ENCODE assay signal across 8 cellular contexts in the genomic region with DNA sequence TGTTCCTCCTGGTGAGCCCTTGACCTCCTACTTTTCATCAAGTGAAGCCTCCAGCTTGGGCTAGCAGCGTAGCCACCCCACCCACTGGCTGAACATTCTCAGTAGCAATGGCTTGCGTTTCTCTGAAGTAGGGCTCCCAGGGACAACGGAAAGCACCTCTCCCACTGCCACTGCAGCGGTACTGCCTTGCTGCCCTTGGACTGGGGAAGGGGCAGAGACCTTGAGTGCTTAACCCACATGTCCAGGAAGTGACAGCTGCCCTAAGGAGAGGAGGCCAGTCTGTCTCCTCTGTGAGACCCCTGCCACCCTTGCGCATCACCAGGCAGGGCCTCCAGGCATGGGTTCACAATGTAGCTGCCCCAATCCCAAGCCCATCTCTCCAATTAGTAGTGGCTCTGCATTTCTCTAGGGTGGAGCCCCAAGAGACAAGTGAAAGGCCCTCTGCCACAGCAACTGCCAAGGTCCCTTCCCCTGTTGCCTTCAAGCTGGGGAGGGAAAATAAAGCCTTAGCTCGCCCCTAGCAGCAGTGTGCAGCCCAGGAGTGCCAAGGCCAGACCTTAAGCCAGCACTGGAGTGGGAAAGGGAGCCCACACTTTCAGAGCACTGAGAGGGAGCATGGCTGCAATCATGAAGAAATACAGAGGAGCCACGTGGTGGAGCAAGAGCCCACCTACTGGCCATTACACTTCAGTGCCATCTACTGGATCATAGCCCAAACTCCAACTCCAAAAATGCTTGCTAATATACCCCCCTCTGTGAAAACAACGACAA.
A peak's percentile ranks its signal among the peaks of the same experiment; 100 is the strongest.
DNase-seq lines count a peak whose midpoint lies in the region; TF ChIP-seq lines count a peak whose summit lies in the region.

No MANE protein-coding gene starts in this region.

- H3K4me3 ChIP-seq in vagina: no peak overlapping the region

- no peak for TF ChIP-seq POLR2A in vagina (IDR thresholded peaks at IDR 0.05)

- H3K36me3 ChIP-seq in vagina: no peaks in the 10 kb centered on the region

- no peak overlapping the region for H3K27ac ChIP-seq in vagina

- H3K9me3 Mint-ChIP-seq in HFFc6 (no peaks in the 10 kb centered on the region), endothelial cell (ENCODE audit: unreplicated experiment) (no peaks in the 10 kb centered on the region)
- H3K9me3 Mint-ChIP-seq in activated naive CD4-positive, alpha-beta T cell treated with anti-CD3 and anti-CD28 coated beads, Interleukin-2, amount 10 ng/mL, durations not matched to agents 7 days and 5 days: peaks cover 13% of the 10 kb centered on the region

- no peak overlapping the region for H3K27ac Mint-ChIP-seq in HFFc6
- no peak overlapping the region for H3K27ac Mint-ChIP-seq in endothelial cell (ENCODE audit: unreplicated experiment)
- no peak overlapping the region for H3K27ac Mint-ChIP-seq in activated naive CD4-positive, alpha-beta T cell treated with anti-CD3 and anti-CD28 coated beads, Interleukin-2, amount 10 ng/mL, durations not matched to agents 7 days and 5 days

- no peaks in the 10 kb centered on the region for H3K27me3 ChIP-seq in vagina

- H3K9me3 ChIP-seq in vagina: no peaks in the 10 kb centered on the region

- peaks cover 23% of the 10 kb centered on the region for H3K4me1 Mint-ChIP-seq in HFFc6 (ENCODE audit: low read depth)
- peaks cover 3% of the 10 kb centered on the region for H3K4me1 Mint-ChIP-seq in endothelial cell (ENCODE audit: unreplicated experiment)
- H3K4me1 Mint-ChIP-seq in activated naive CD4-positive, alpha-beta T cell treated with anti-CD3 and anti-CD28 coated beads, Interleukin-2, amount 10 ng/mL, durations not matched to agents 7 days and 5 days: no peaks in the 10 kb centered on the region

- TF ChIP-seq CTCF in HFFc6 (IDR thresholded peaks at IDR 0.05) (peak; percentile 82), endothelial cell (IDR thresholded peaks at IDR 0.05; ENCODE audit: unreplicated experiment) (peak; percentile 53), vagina (IDR thresholded peaks at IDR 0.05) (no peak)

- intact Hi-C loops in vagina (cut with DNase I): no loop called here

- H3K36me3 Mint-ChIP-seq in HFFc6 (ENCODE audit: low read depth): no peaks in the 10 kb centered on the region
- peaks cover 7% of the 10 kb centered on the region for H3K36me3 Mint-ChIP-seq in endothelial cell (ENCODE audit: low read depth, unreplicated experiment)
- no peaks in the 10 kb centered on the region for H3K36me3 Mint-ChIP-seq in activated naive CD4-positive, alpha-beta T cell treated with anti-CD3 and anti-CD28 coated beads, Interleukin-2, amount 10 ng/mL, durations not matched to agents 7 days and 5 days

- H3K4me3 Mint-ChIP-seq in HFFc6: peak overlapping the region; percentile 38
- H3K4me3 Mint-ChIP-seq in endothelial cell (ENCODE audit: unreplicated experiment): no peak overlapping the region
- H3K4me3 Mint-ChIP-seq in activated naive CD4-positive, alpha-beta T cell treated with anti-CD3 and anti-CD28 coated beads, Interleukin-2, amount 10 ng/mL, durations not matched to agents 7 days and 5 days: no peak overlapping the region

- H3K4me1 ChIP-seq in vagina: no peaks in the 10 kb centered on the region

- DNase-seq in GF-D8 (lab: John Stamatoyannopoulos, UW): peak; percentile 2
- peak; percentile 30 for DNase-seq in HFFc6
- DNase-seq in NCI-H524 treated with DMSO at 0.1 percent for 48 hours (lab: John Stamatoyannopoulos, UW): peak; percentile 3
- peak; percentile 11 for DNase-seq in endothelial cell (ENCODE audit: low spot score)
- no peak for DNase-seq in vagina (ENCODE audit: extremely low spot score in 2 of 2)
- no peak for DNase-seq in activated naive CD4-positive, alpha-beta T cell treated with anti-CD3 and anti-CD28 coated beads, Interleukin-2, amount 10 ng/mL, durations not matched to agents 7 days and 5 days
- DNase-seq in hepatic stellate cell (ENCODE audit: low spot score): no peak
- DNase-seq in dedifferentiated amniotic fluid mesenchymal stem cell (ENCODE audit: extremely low spot score): no peak

- CTCF ChIA-PET in activated naive CD4-positive, alpha-beta T cell treated with anti-CD3 and anti-CD28 coated beads, Interleukin-2, amount 10 ng/mL, durations not matched to agents 7 days and 5 days (lab: Charles Lee): interaction anchor here (1.8 kb wide), 1 partner anchor 12 kb away, joined by 4 read pairs; no protein-coding TSS in a partner anchor

- no peaks in the 10 kb centered on the region; the same call in 1 of the 2 replicates for H3K27me3 Mint-ChIP-seq in HFFc6 (ENCODE audit: insufficient read depth)
- H3K27me3 Mint-ChIP-seq in endothelial cell (ENCODE audit: unreplicated experiment): peaks cover 4% of the 10 kb centered on the region
- H3K27me3 Mint-ChIP-seq in activated naive CD4-positive, alpha-beta T cell treated with anti-CD3 and anti-CD28 coated beads, Interleukin-2, amount 10 ng/mL, durations not matched to agents 7 days and 5 days: no peaks in the 10 kb centered on the region

Comparison
In these comparisons a context has a peak if more than half of its experiments do, and no peak if none do; other contexts are left out.
1. DNase-seq: peak in GF-D8 (single experiment), HFFc6 (single experiment), NCI-H524 treated with DMSO at 0.1 percent for 48 hours (single experiment) and endothelial cell (single experiment); none in vagina (0 of 2), activated naive CD4-positive, alpha-beta T cell treated with anti-CD3 and anti-CD28 coated beads, Interleukin-2, amount 10 ng/mL, durations not matched to agents 7 days and 5 days (single experiment), hepatic stellate cell (single experiment) and dedifferentiated amniotic fluid mesenchymal stem cell (single experiment).
2. CTCF ChIP-seq: peak in HFFc6 (single experiment) and endothelial cell (single experiment); none in vagina (0 of 3).